Comparison of ENCODE assay signal across 8 cellular contexts in genomic region chr4:113355550-113356371, GRCh38.
DNase-seq lines count a peak whose midpoint lies in the region; ATAC-seq and TF ChIP-seq lines count a peak whose summit lies in the region.

No MANE protein-coding gene starts in this region.

- H3K36me3 Mint-ChIP-seq in activated naive CD4-positive, alpha-beta T cell treated with anti-CD3 and anti-CD28 coated beads, Interleukin-2, amount 50 U/mL, for 24 hours: peaks cover 13% of the 10 kb centered on the region

- H3K4me1 Mint-ChIP-seq in activated naive CD4-positive, alpha-beta T cell treated with anti-CD3 and anti-CD28 coated beads, Interleukin-2, amount 50 U/mL, for 24 hours: peaks cover 40% of the 10 kb centered on the region

- H3K27me3 ChIP-seq in kidney epithelial cell (ENCODE audit: control insufficient read depth, insufficient read depth, low read length): no peaks in the 10 kb centered on the region

- peak; percentile 94 for DNase-seq in AG08395 (ENCODE audit: low spot score)
- peak; percentile 23 for DNase-seq in kidney epithelial cell (ENCODE audit: low read depth)
- DNase-seq in stimulated activated CD8-positive, alpha-beta memory T cell treated with anti-CD3 and anti-CD28 coated beads, Interleukin-4, amount 100 ng/mL, for 1 hour (ENCODE audit: low read depth in 2 of 2, low spot score in 1 of 2): peak; percentile 14 to 25
- DNase-seq in NCI-H2029 (lab: John Stamatoyannopoulos, UW): no peak

- TF ChIP-seq CTCF in kidney epithelial cell (IDR thresholded peaks at IDR 0.05; ENCODE audit: insufficient read depth, low read length, poor library complexity, severe bottlenecking): no peak

- H3K4me3 Mint-ChIP-seq in activated naive CD4-positive, alpha-beta T cell treated with anti-CD3 and anti-CD28 coated beads, Interleukin-2, amount 50 U/mL, for 24 hours: peak overlapping the region; percentile 59

- H3K9me3 Mint-ChIP-seq in activated naive CD4-positive, alpha-beta T cell treated with anti-CD3 and anti-CD28 coated beads, Interleukin-2, amount 50 U/mL, for 24 hours: peaks cover 4% of the 10 kb centered on the region

- H3K27ac Mint-ChIP-seq in activated naive CD4-positive, alpha-beta T cell treated with anti-CD3 and anti-CD28 coated beads, Interleukin-2, amount 50 U/mL, for 24 hours: peak overlapping the region; percentile 91

- H3K4me3 ChIP-seq in kidney epithelial cell (ENCODE audit: low read depth, low read length): no peak overlapping the region

- H3K27me3 Mint-ChIP-seq in activated naive CD4-positive, alpha-beta T cell treated with anti-CD3 and anti-CD28 coated beads, Interleukin-2, amount 50 U/mL, for 24 hours: peaks cover 9% of the 10 kb centered on the region

- no peaks in the 10 kb centered on the region for H3K36me3 ChIP-seq in kidney epithelial cell (ENCODE audit: control insufficient read depth, insufficient read depth, low read length)

- ATAC-seq in GM19025 (IDR thresholded peaks at IDR 0.05; ENCODE audit: low read depth, unreplicated experiment) (peak; percentile 98), HG03139 (IDR thresholded peaks at IDR 0.05; ENCODE audit: unreplicated experiment) (peak; percentile 98), SK-N-SH treated with all-trans-retinoic acid at 6 μM for 48 hours (peak; percentile 88)

TF ChIP-seq in SK-N-SH treated with all-trans-retinoic acid at 6 μM for 48 hours, 23 proteins besides CTCF, POLR2A, EP300 and RAD21:
- TF ChIP-seq CREB5 (CRISPR knock-in tag; IDR thresholded peaks at IDR 0.05; ENCODE audit: low read depth): no peak
- TF ChIP-seq ZNF70 (CRISPR knock-in tag; IDR thresholded peaks at IDR 0.05): no peak
- no peak for TF ChIP-seq BACH2 (CRISPR knock-in tag; IDR thresholded peaks at IDR 0.05; ENCODE audit: borderline replicate concordance)
- TF ChIP-seq, protein P1, sequence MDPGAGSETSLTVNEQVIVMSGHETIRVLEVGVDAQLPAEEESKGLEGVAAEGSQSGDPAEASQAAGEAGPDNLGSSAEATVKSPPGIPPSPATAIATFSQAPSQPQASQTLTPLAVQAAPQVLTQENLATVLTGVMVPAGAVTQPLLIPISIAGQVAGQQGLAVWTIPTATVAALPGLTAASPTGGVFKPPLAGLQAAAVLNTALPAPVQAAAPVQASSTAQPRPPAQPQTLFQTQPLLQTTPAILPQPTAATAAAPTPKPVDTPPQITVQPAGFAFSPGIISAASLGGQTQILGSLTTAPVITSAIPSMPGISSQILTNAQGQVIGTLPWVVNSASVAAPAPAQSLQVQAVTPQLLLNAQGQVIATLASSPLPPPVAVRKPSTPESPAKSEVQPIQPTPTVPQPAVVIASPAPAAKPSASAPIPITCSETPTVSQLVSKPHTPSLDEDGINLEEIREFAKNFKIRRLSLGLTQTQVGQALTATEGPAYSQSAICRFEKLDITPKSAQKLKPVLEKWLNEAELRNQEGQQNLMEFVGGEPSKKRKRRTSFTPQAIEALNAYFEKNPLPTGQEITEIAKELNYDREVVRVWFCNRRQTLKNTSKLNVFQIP (CRISPR knock-in tag; IDR thresholded peaks at IDR 0.05; ENCODE audit: borderline replicate concordance, low read depth): no peak
- no peak for TF ChIP-seq SNAI2 (CRISPR knock-in tag; IDR thresholded peaks at IDR 0.05)
- no peak for TF ChIP-seq OSR1 (CRISPR knock-in tag; IDR thresholded peaks at IDR 0.05)
- TF ChIP-seq PATZ1 (CRISPR knock-in tag; IDR thresholded peaks at IDR 0.05; ENCODE audit: borderline replicate concordance): no peak
- no peak for TF ChIP-seq ISL1 (CRISPR knock-in tag; IDR thresholded peaks at IDR 0.05)
- no peak for TF ChIP-seq ARNTL (CRISPR knock-in tag; IDR thresholded peaks at IDR 0.05; ENCODE audit: borderline replicate concordance, low read depth)
- TF ChIP-seq, protein P2, sequence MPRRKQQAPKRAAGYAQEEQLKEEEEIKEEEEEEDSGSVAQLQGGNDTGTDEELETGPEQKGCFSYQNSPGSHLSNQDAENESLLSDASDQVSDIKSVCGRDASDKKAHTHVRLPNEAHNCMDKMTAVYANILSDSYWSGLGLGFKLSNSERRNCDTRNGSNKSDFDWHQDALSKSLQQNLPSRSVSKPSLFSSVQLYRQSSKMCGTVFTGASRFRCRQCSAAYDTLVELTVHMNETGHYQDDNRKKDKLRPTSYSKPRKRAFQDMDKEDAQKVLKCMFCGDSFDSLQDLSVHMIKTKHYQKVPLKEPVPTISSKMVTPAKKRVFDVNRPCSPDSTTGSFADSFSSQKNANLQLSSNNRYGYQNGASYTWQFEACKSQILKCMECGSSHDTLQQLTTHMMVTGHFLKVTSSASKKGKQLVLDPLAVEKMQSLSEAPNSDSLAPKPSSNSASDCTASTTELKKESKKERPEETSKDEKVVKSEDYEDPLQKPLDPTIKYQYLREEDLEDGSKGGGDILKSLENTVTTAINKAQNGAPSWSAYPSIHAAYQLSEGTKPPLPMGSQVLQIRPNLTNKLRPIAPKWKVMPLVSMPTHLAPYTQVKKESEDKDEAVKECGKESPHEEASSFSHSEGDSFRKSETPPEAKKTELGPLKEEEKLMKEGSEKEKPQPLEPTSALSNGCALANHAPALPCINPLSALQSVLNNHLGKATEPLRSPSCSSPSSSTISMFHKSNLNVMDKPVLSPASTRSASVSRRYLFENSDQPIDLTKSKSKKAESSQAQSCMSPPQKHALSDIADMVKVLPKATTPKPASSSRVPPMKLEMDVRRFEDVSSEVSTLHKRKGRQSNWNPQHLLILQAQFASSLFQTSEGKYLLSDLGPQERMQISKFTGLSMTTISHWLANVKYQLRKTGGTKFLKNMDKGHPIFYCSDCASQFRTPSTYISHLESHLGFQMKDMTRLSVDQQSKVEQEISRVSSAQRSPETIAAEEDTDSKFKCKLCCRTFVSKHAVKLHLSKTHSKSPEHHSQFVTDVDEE (CRISPR knock-in tag; IDR thresholded peaks at IDR 0.05): no peak
- TF ChIP-seq PPARA (CRISPR knock-in tag; IDR thresholded peaks at IDR 0.05; ENCODE audit: borderline replicate concordance): no peak
- no peak for TF ChIP-seq ZFP30 (CRISPR knock-in tag; IDR thresholded peaks at IDR 0.05)
- no peak for TF ChIP-seq RARB (CRISPR knock-in tag; IDR thresholded peaks at IDR 0.05)
- no peak for TF ChIP-seq CSRNP3 (CRISPR knock-in tag; IDR thresholded peaks at IDR 0.05)
- TF ChIP-seq ZNF565 (CRISPR knock-in tag; conservative IDR thresholded peaks at IDR 0.05; ENCODE audit: low read depth): no peak
- no peak for TF ChIP-seq CSDC2 (CRISPR knock-in tag; IDR thresholded peaks at IDR 0.05)
TF ChIP-seq in SK-N-SH treated with all-trans-retinoic acid at 6 μM for 48 hours: peak in this region for 0.
